Comparison of ENCODE assay signal across 10 cellular contexts in the genomic region with DNA sequence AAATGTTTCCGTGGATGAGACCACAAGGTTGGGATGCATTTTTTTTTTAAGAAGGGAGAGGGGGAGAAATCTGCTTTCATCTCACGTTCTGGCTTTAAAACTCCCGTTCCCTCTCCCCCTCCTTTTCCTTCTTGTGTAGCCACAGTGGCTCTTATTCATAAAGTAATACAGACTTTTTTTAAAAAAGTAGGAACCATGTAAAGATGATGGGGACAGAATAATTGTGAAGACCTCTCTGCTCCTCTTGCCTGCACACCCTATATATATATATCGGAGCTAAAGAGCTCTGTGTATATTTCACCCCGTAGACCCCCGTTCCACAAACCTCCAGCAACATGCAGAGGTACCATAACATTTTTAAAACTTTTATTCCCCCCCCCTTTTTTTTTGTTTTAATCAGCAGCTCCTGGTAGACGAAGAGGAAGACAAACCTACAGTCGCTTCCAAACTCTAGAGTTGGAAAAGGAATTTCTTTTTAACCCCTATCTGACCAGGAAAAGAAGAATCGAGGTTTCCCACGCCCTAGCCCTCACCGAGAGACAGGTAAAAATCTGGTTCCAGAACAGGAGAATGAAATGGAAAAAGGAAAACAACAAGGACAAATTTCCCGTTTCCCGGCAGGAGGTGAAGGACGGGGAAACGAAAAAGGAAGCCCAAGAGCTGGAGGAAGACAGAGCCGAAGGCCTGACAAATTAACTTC. TPM values are rescaled to one million over a fixed set of nuclear protein-coding genes. Genes with fewer than 3 reads are reported as not detected.
DNase-seq lines count a peak whose midpoint lies in the region; ATAC-seq and TF ChIP-seq lines count a peak whose summit lies in the region.
"Had no signal": no experiment of that assay in that cellular context is flagged by ENCODE, and none has a peak within 500 bp of the region (broad histone marks: within the 10 kb centered on the region; RNA-seq: fewer than 3 reads in every experiment).

No MANE protein-coding gene starts in this region.

- TF ChIP-seq POLR2A in heart left ventricle (IDR thresholded peaks at IDR 0.05) (no peak), vagina (IDR thresholded peaks at IDR 0.05) (no peak)

- CTCF ChIA-PET in naive thymus-derived CD4-positive, alpha-beta T cell (lab: Charles Lee) = interaction anchor here (0.7 to 2.3 kb wide), 3 partner anchors 324 to 521 kb away, joined by 3 to 12 read pairs (median 3); no protein-coding TSS in a partner anchor

- no peaks in the 10 kb centered on the region for H3K36me3 ChIP-seq in heart left ventricle
- no peaks in the 10 kb centered on the region for H3K36me3 ChIP-seq in naive thymus-derived CD4-positive, alpha-beta T cell (ENCODE audit: control insufficient read depth in 2 of 3, insufficient read depth in 3 of 3, low read length in 3 of 3)
- H3K36me3 ChIP-seq in vagina = no peaks in the 10 kb centered on the region

- H3K36me3 Mint-ChIP-seq in naive thymus-derived CD4-positive, alpha-beta T cell = peaks cover 0 to 5% (median 0%) of the 10 kb centered on the region in 5 donors

- ATAC-seq in heart left ventricle = no peak
- no peak for ATAC-seq in Right ventricle myocardium superior (ENCODE audit: poor library complexity)
- no peak for ATAC-seq in naive thymus-derived CD4-positive, alpha-beta T cell
- ATAC-seq in GM19351 (IDR thresholded peaks at IDR 0.05; ENCODE audit: unreplicated experiment) = no peak

- H3K4me1 ChIP-seq in heart left ventricle (peaks cover 0 to 32% (median 9%) of the 10 kb centered on the region in 12 donors), vagina (peaks cover 18% of the 10 kb centered on the region)
- H3K4me1 ChIP-seq in naive thymus-derived CD4-positive, alpha-beta T cell (ENCODE audit: control insufficient read depth in 2 of 2, insufficient read depth in 2 of 2, low read length in 2 of 2) = peaks cover 3 to 11% of the 10 kb centered on the region in 2 donors

- peak overlapping the region in 7 of 9 donors; percentile 8 to 88 (median 52) for H3K27ac Mint-ChIP-seq in naive thymus-derived CD4-positive, alpha-beta T cell

- WGBS in heart left ventricle, 4 donors = 9 to 13% (median 11%) methylated on average over 16 of the region's 16 CpGs

- DNase-seq in heart left ventricle (no peak), Right ventricle myocardium superior (no peak), astrocyte of the spinal cord (ENCODE audit: low read depth, low spot score) (no peak), vagina (ENCODE audit: extremely low spot score in 2 of 2) (no peak), hippocampal formation (lab: John Stamatoyannopoulos, UW) (no peak), SW 1271 (lab: John Stamatoyannopoulos, UW) (no peak)
- DNase-seq in naive thymus-derived CD4-positive, alpha-beta T cell = no peak
- DNase-seq: activated gamma-delta T cell treated with Interleukin-2 at 50 U/mL for 16 hours had no signal

- H3K4me1 Mint-ChIP-seq in naive thymus-derived CD4-positive, alpha-beta T cell = peaks cover 17 to 54% (median 43%) of the 10 kb centered on the region in 7 donors

- H3K9me3 ChIP-seq in heart left ventricle (no peaks in the 10 kb centered on the region), vagina (no peaks in the 10 kb centered on the region)
- no peaks in the 10 kb centered on the region for H3K9me3 ChIP-seq in naive thymus-derived CD4-positive, alpha-beta T cell (ENCODE audit: control insufficient read depth in 2 of 3, low read length in 3 of 3)

- intact Hi-C loops in heart left ventricle (cut with DNase I) = loop anchor here in 2 of 10 donors (5.0 to 10.0 kb wide), 2 partner anchors 681 to 684 kb away; no protein-coding TSS in a partner anchor
- intact Hi-C loops in Right ventricle myocardium superior (cut with DNase I) = no loop called here
- intact Hi-C loops in naive thymus-derived CD4-positive, alpha-beta T cell (cut with micrococcal nuclease) = loop anchor here (1.0 to 10.0 kb wide), 5 partner anchors 8 to 1634 kb away; a partner anchor contains a TSS
- intact Hi-C loops in vagina (cut with DNase I) = loop anchor here (1.0 kb wide), 1 partner anchor 24 kb away; a partner anchor contains a TSS

- POLR2A ChIA-PET in naive thymus-derived CD4-positive, alpha-beta T cell (lab: Charles Lee) = no interaction called here

- in situ Hi-C loops in astrocyte of the spinal cord (cut with HindIII; ENCODE audit: low sequenced_read_pairs) = no loop called here

- peak overlapping the region; percentile 15 to 61 (median 47) for H3K4me3 ChIP-seq in heart left ventricle
- H3K4me3 ChIP-seq in astrocyte of the spinal cord (ENCODE audit: low read depth, low read length) = peak overlapping the region; percentile 37
- no peak overlapping the region for H3K4me3 ChIP-seq in naive thymus-derived CD4-positive, alpha-beta T cell (ENCODE audit: low read length)
- peak overlapping the region; percentile 46 to 58 for H3K4me3 ChIP-seq in vagina

- H3K27me3 Mint-ChIP-seq in naive thymus-derived CD4-positive, alpha-beta T cell = peaks cover 81 to 88% (median 86%) of the 10 kb centered on the region in 5 donors

- TF ChIP-seq CTCF in heart left ventricle (IDR thresholded peaks at IDR 0.05) (no peak), astrocyte of the spinal cord (IDR thresholded peaks at IDR 0.05; ENCODE audit: low read depth, low read length) (no peak), vagina (IDR thresholded peaks at IDR 0.05) (no peak)

- H3K27ac ChIP-seq in heart left ventricle (peak overlapping the region in 8 of 12 donors; percentile 25 to 86 (median 72)), vagina (peak overlapping the region; percentile 83)
- no peak overlapping the region for H3K27ac ChIP-seq in naive thymus-derived CD4-positive, alpha-beta T cell (ENCODE audit: low read depth, low read length)

- H3K27me3 ChIP-seq in heart left ventricle = peaks cover 71 to 99% (median 93%) of the 10 kb centered on the region in 9 donors
- peaks cover 47 to 67% of the 10 kb centered on the region in 2 donors for H3K27me3 ChIP-seq in naive thymus-derived CD4-positive, alpha-beta T cell (ENCODE audit: control insufficient read depth in 2 of 2, insufficient read depth in 2 of 2, low read length in 2 of 2)
- peaks cover 5% of the 10 kb centered on the region for H3K27me3 ChIP-seq in vagina

- peak overlapping the region; percentile 46 to 84 (median 72) for H3K4me3 Mint-ChIP-seq in naive thymus-derived CD4-positive, alpha-beta T cell

- H3K9me3 Mint-ChIP-seq in naive thymus-derived CD4-positive, alpha-beta T cell = peaks cover 0 to 35% (median 8%) of the 10 kb centered on the region in 11 donors

RNA-seq across cellular contexts. Expression of a gene that starts 1.6 kb away (rescaled TPM):
- total RNA-seq in heart left ventricle = 1 to 10 TPM in 3 of 9 donors, under 1 TPM in 6; 0.37 to 1.8 (median 0.59) TPM
- polyA plus RNA-seq in heart left ventricle = under 1 TPM; 0.21 to 0.42 TPM
- total RNA-seq in Right ventricle myocardium superior = 0.32 TPM
- total RNA-seq in naive thymus-derived CD4-positive, alpha-beta T cell = not detected
- not detected for polyA plus RNA-seq in naive thymus-derived CD4-positive, alpha-beta T cell
- 10.3 TPM for total RNA-seq in vagina

RNA-seq across cellular contexts. Expression of a gene that starts 8.5 kb away (rescaled TPM):
- under 1 TPM in 2 of 9 donors, not detected in 7; 0.40 to 0.43 TPM for total RNA-seq in heart left ventricle
- polyA plus RNA-seq in heart left ventricle = under 1 TPM in 1 of 2 donors, not detected in 1; 0.23 TPM
- total RNA-seq in Right ventricle myocardium superior = not detected
- total RNA-seq in naive thymus-derived CD4-positive, alpha-beta T cell = not detected
- not detected for polyA plus RNA-seq in naive thymus-derived CD4-positive, alpha-beta T cell
- 12.5 TPM for total RNA-seq in vagina

RNA-seq across cellular contexts. Expression of a gene that starts 14.5 kb away (rescaled TPM):
- total RNA-seq in heart left ventricle = under 1 TPM in 1 of 9 donors, not detected in 8; 0.43 TPM
- under 1 TPM in 1 of 2 donors, not detected in 1; 0.03 TPM for polyA plus RNA-seq in heart left ventricle
- total RNA-seq in Right ventricle myocardium superior = not detected
- total RNA-seq in naive thymus-derived CD4-positive, alpha-beta T cell = not detected
- not detected for polyA plus RNA-seq in naive thymus-derived CD4-positive, alpha-beta T cell
- 19.6 TPM for total RNA-seq in vagina
- total RNA-seq: RPMI7951 had no signal

RNA-seq across cellular contexts. Expression of a gene that starts 20.3 kb away (rescaled TPM):
- total RNA-seq in heart left ventricle (under 1 TPM in 7 of 9 donors, not detected in 2; 0.17 to 0.96 (median 0.42) TPM), Right ventricle myocardium superior (not detected), vagina (4.9 TPM)
- polyA plus RNA-seq in heart left ventricle = under 1 TPM; 0.10 to 0.19 TPM
- total RNA-seq in naive thymus-derived CD4-positive, alpha-beta T cell = not detected
- polyA plus RNA-seq in naive thymus-derived CD4-positive, alpha-beta T cell = not detected

RNA-seq across cellular contexts. Expression of a gene that starts 24.0 kb away (rescaled TPM):
- total RNA-seq in heart left ventricle (not detected), Right ventricle myocardium superior (not detected), vagina (19.4 TPM)
- not detected for polyA plus RNA-seq in heart left ventricle
- total RNA-seq in naive thymus-derived CD4-positive, alpha-beta T cell = not detected
- polyA plus RNA-seq in naive thymus-derived CD4-positive, alpha-beta T cell = not detected
- total RNA-seq: RPMI7951 had no signal

Comparison
In these comparisons a context has a peak if more than half of its experiments do, and no peak if none do; other contexts are left out.
1. RNA of a gene that starts 14.5 kb away (total RNA-seq): 19.6 TPM in vagina (single experiment); 0.43 TPM in heart left ventricle, not detected in Right ventricle myocardium superior (single experiment) and not detected in naive thymus-derived CD4-positive, alpha-beta T cell; every median in the first group is over 10 times any median in the second.